8 cellular contexts compared by ENCODE assay signal in genomic region chr9:125428060-125428481, GRCh38.
DNase-seq lines count a peak whose midpoint lies in the region; ATAC-seq, FAIRE-seq and TF ChIP-seq lines count a peak whose summit lies in the region.

No MANE protein-coding gene starts in this region.

- WGBS in GM12878 (ENCODE audit: insufficient coverage, insufficient replicate concordance, low lambda C conversion rate, missing lambda C conversion rate), result 16% methylated on average over 6 of the region's 6 CpGs

- no TSS peak for BruUV-seq in GM12878 (replicated peaks; lab: Mats Ljungman, UMichigan)

- peaks cover 7% of the 10 kb centered on the region for H3F3A ChIP-seq in neural progenitor cell (ENCODE audit: low read depth)

- no peak overlapping the region for H3K27ac ChIP-seq in KMS-11
- no peak overlapping the region for H3K27ac ChIP-seq in GM12878 (ENCODE audit: control insufficient read depth, insufficient read depth)
- no peak overlapping the region for H3K27ac ChIP-seq in neural progenitor cell
- H3K27ac ChIP-seq in substantia nigra (ENCODE audit: low read depth, low read length, poor library complexity, severe bottlenecking), result no peak overlapping the region

- H3K79me2 ChIP-seq in KMS-11 (ENCODE audit: insufficient read depth, low read depth), result no peaks in the 10 kb centered on the region
- no peaks in the 10 kb centered on the region for H3K79me2 ChIP-seq in GM12878 (ENCODE audit: control insufficient read depth, insufficient read depth, low read length)
- no peaks in the 10 kb centered on the region for H3K79me2 ChIP-seq in neural progenitor cell (ENCODE audit: low read depth)

- TF ChIP-seq POLR2A in GM12878 (IDR thresholded peaks at IDR 0.05; ENCODE audit: low read depth, low read length), result no peak

- no peak for TF ChIP-seq EP300 in GM12878 (IDR thresholded peaks at IDR 0.05; ENCODE audit: borderline replicate concordance in 1 of 2, control insufficient read depth in 1 of 2, low read depth in 2 of 2, low read length in 2 of 2)

- ATAC-seq in GM12878, result peak; percentile 85
- ATAC-seq in GM18861 (IDR thresholded peaks at IDR 0.05; ENCODE audit: unreplicated experiment), result no peak

- RAD21 ChIA-PET in GM12878 (lab: Charles Lee; ENCODE audit: unreplicated experiment), result interaction anchor here (0.8 to 1.9 kb wide), 3 partner anchors 21 to 205 kb away, joined by 3 to 9 read pairs (median 5); no protein-coding TSS in a partner anchor

- no peaks in the 10 kb centered on the region for H3K36me3 ChIP-seq in KMS-11 (ENCODE audit: insufficient read depth)
- no peaks in the 10 kb centered on the region for H3K36me3 ChIP-seq in GM12878 (ENCODE audit: control insufficient read depth in 2 of 2, insufficient read depth in 2 of 2, low read length in 1 of 2)
- no peaks in the 10 kb centered on the region for H3K36me3 ChIP-seq in neural progenitor cell

- H3K4me1 Mint-ChIP-seq in neural progenitor cell, result peaks cover 25% of the 10 kb centered on the region

- POLR2A ChIA-PET in GM12878 (lab: Charles Lee), result no interaction called here

- H3K27me3 ChIP-seq in KMS-11 (ENCODE audit: insufficient read depth, low read depth), result no peaks in the 10 kb centered on the region
- H3K27me3 ChIP-seq in GM12878 (replicated peaks in 1 of 2; ENCODE audit: control insufficient read depth in 2 of 2, insufficient read depth in 2 of 2, low read length in 1 of 2), result no peaks in the 10 kb centered on the region
- H3K27me3 ChIP-seq in neural progenitor cell, result no peaks in the 10 kb centered on the region

- H4K20me1 ChIP-seq in KMS-11 (ENCODE audit: insufficient read depth), result no peaks in the 10 kb centered on the region
- H4K20me1 ChIP-seq in GM12878 (ENCODE audit: control insufficient read depth, insufficient read depth), result no peaks in the 10 kb centered on the region
- H4K20me1 ChIP-seq in neural progenitor cell (ENCODE audit: low read depth), result no peaks in the 10 kb centered on the region

- in situ Hi-C loops in GM12878 (cut with MboI), result no loop called here

- peak; percentile 48 for DNase-seq in NCI-H748 (lab: John Stamatoyannopoulos, UW; ENCODE audit: unreplicated experiment)
- DNase-seq in NCI-H748 treated with DMSO at 0.1 percent for 48 hours (lab: John Stamatoyannopoulos, UW), result no peak
- DNase-seq in GM12878 (ENCODE audit: low read depth, low spot score), result no peak
- no peak for DNase-seq in neural progenitor cell (ENCODE audit: low spot score)
- DNase-seq in substantia nigra (lab: John Stamatoyannopoulos, UW), result no peak
- DNase-seq in activated CD4-positive, CD25-positive, alpha-beta regulatory T cell (lab: John Stamatoyannopoulos, UW), result no peak

- no peak overlapping the region for H3K4me3 Mint-ChIP-seq in neural progenitor cell

- H2AFZ ChIP-seq in KMS-11 (ENCODE audit: low read depth) (no peak overlapping the region), GM12878 (ENCODE audit: control insufficient read depth, low read depth, low read length) (0 out of 2 replicates have a peak overlapping the region, but pooled peaks have one; percentile 34), neural progenitor cell (replicated peaks) (no peak overlapping the region)

- intact Hi-C loops in GM12878 (cut with micrococcal nuclease; ENCODE audit: unreplicated experiment), result loop anchor here (2.0 kb wide), 1 partner anchor 203 kb away; no protein-coding TSS in a partner anchor

- H3K27ac Mint-ChIP-seq in neural progenitor cell, result no peak overlapping the region

- H3K4me1 ChIP-seq in KMS-11 (ENCODE audit: low read depth, poor library complexity, severe bottlenecking), result peaks cover 8% of the 10 kb centered on the region
- no peaks in the 10 kb centered on the region for H3K4me1 ChIP-seq in GM12878 (ENCODE audit: control insufficient read depth, insufficient read depth, low read length)
- H3K4me1 ChIP-seq in neural progenitor cell, result no peaks in the 10 kb centered on the region

- no peaks in the 10 kb centered on the region for H3K27me3 Mint-ChIP-seq in neural progenitor cell (ENCODE audit: insufficient read depth, low read depth)

- H3K9ac ChIP-seq in KMS-11 (no peak overlapping the region), GM12878 (ENCODE audit: control insufficient read depth, insufficient read depth, low read length) (no peak overlapping the region), neural progenitor cell (no peak overlapping the region)

- TF ChIP-seq RAD21 in GM12878 (IDR thresholded peaks at IDR 0.05; ENCODE audit: insufficient read depth, low read depth, low read length), result peak; percentile 59

- SMC1A ChIA-PET in GM12878 (lab: Charles Lee; ENCODE audit: uncharacterized antibody, unreplicated experiment), result interaction anchor here (1.0 to 1.3 kb wide), 3 partner anchors 133 to 203 kb away, joined by 3 to 4 read pairs (median 3); no protein-coding TSS in a partner anchor

- H3K4me3 ChIP-seq in KMS-11 (IDR thresholded peaks at IDR 0.05; ENCODE audit: insufficient read depth, low read depth, low read length), result no peak overlapping the region
- H3K4me3 ChIP-seq in GM12878, result no peak overlapping the region
- H3K4me3 ChIP-seq in neural progenitor cell, result no peak overlapping the region

- H3K9me3 ChIP-seq in GM12878 (replicated peaks; ENCODE audit: control insufficient read depth, insufficient read depth, low read length) (no peaks in the 10 kb centered on the region), neural progenitor cell (ENCODE audit: low read depth) (no peaks in the 10 kb centered on the region)

- no peak for FAIRE-seq in GM12878 (lab: Jason Lieb, UNC)

- H3K9me3 Mint-ChIP-seq in neural progenitor cell, result no peaks in the 10 kb centered on the region

- TF ChIP-seq CTCF in KMS-11 (conservative IDR thresholded peaks at IDR 0.05; ENCODE audit: low read depth, low read length) (peak; percentile 62), GM12878 (IDR thresholded peaks at IDR 0.05 in 2 of 3, conservative IDR thresholded peaks at IDR 0.05 in 1 of 3; ENCODE audit: control insufficient read depth in 2 of 3, extremely low read depth in 1 of 3, insufficient read depth in 1 of 3, low read depth in 3 of 3, low read length in 3 of 3) (peak; percentile 61 to 80 (median 63)), neural progenitor cell (IDR thresholded peaks at IDR 0.05) (peak; percentile 47)

- CTCF ChIA-PET in GM12878 (lab: Yijun Ruan, JAX), result interaction anchor here (0.8 to 1.6 kb wide), 5 partner anchors 9 to 124 kb away, joined by 3 to 4 read pairs (median 3); no protein-coding TSS in a partner anchor

- no peaks in the 10 kb centered on the region for H3K36me3 Mint-ChIP-seq in neural progenitor cell

- H3K4me2 ChIP-seq in KMS-11, result no peak overlapping the region
- no peak overlapping the region for H3K4me2 ChIP-seq in GM12878 (ENCODE audit: control insufficient read depth, insufficient read depth)
- no peak overlapping the region for H3K4me2 ChIP-seq in neural progenitor cell

TF ChIP-seq in GM12878, 131 proteins besides CTCF, POLR2A, EP300 and RAD21:
- no peak for TF ChIP-seq NBN (IDR thresholded peaks at IDR 0.05)
- TF ChIP-seq RUNX3 (IDR thresholded peaks at IDR 0.05; ENCODE audit: low read length), result 0 out of 2 replicates have a peak, but pooled peaks have one; percentile 14
- TF ChIP-seq YBX1 (IDR thresholded peaks at IDR 0.05), result no peak
- TF ChIP-seq, protein P1, sequence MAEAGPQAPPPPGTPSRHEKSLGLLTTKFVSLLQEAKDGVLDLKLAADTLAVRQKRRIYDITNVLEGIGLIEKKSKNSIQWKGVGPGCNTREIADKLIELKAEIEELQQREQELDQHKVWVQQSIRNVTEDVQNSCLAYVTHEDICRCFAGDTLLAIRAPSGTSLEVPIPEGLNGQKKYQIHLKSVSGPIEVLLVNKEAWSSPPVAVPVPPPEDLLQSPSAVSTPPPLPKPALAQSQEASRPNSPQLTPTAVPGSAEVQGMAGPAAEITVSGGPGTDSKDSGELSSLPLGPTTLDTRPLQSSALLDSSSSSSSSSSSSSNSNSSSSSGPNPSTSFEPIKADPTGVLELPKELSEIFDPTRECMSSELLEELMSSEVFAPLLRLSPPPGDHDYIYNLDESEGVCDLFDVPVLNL (IDR thresholded peaks at IDR 0.05; ENCODE audit: low read depth, low read length), result no peak
- TF ChIP-seq ZNF274 (IDR thresholded peaks at IDR 0.05; ENCODE audit: insufficient read depth, insufficient read length), result no peak
- TF ChIP-seq BACH1 (IDR thresholded peaks at IDR 0.05; ENCODE audit: borderline replicate concordance), result no peak
- no peak for TF ChIP-seq GATAD2B (conservative IDR thresholded peaks at IDR 0.05; ENCODE audit: low read depth)
- TF ChIP-seq IKZF1 (conservative IDR thresholded peaks at IDR 0.05), result peak; percentile 26; the same call in 1 of the 2 replicates
- TF ChIP-seq FOXM1 (IDR thresholded peaks at IDR 0.05; ENCODE audit: low read depth, low read length), result no peak
- TF ChIP-seq SMC3 (IDR thresholded peaks at IDR 0.05; ENCODE audit: borderline replicate concordance, low read length), result peak; percentile 48; the same call in 1 of the 2 replicates
- no peak for TF ChIP-seq FOXK2 (IDR thresholded peaks at IDR 0.05)
